ENCODE assay signal across 29 cellular contexts in the genomic region with DNA sequence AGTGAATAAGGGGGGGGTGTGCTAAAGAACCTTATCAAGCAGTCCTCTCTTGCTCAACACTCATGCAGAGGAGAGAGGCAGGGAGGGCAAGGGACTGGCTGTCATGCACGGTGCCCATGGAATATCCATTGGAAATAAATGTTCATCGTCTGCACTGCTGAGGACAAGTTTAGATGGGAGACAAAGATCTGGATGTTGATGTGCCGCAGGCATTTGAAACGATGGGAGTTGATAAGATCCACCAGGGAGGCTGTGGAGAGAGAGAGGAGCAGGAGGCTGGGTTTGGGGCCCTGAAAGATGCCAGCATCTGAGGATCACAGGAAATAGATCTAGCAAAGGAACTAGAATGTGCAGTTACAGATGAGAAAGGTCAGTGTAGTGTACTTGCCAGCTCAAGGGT.
"Had no signal": no experiment of that assay in that cellular context is flagged by ENCODE, and none has a peak within 500 bp of the region (broad histone marks: within the 10 kb centered on the region; RNA-seq: fewer than 3 reads in every experiment).

No MANE protein-coding gene starts in this region.

- ATAC-seq: left colon, left lung, natural killer cell, pancreas, right cardiac atrium, sciatic nerve had no signal

- H3K4me3 ChIP-seq: left lung, lung, pancreas, prostate gland, skin epidermis, suprapubic skin, thoracic aorta, tibial artery, uterus had no signal

- H3K27ac ChIP-seq: left lung, pancreas, prostate gland, skin epidermis, suprapubic skin, thoracic aorta, tibial artery, uterus had no signal

- H3K9me3 Mint-ChIP-seq: immature natural killer cell; mesothelial cell of epicardium; naive B cell; natural killer cell; stimulated activated naive CD8-positive, alpha-beta T cell treated with anti-CD3 and anti-CD28 coated beads, Interleukin-15, Interleukin-2, amounts not matched to agents 100 ng/mL and 50 ng/mL, for 24 hours; type B pancreatic cell had no signal

- H3K4me1 Mint-ChIP-seq: immature natural killer cell, mesothelial cell of epicardium, nephron progenitor cell had no signal

- H3K4me3 Mint-ChIP-seq: immature natural killer cell; mesothelial cell of epicardium; naive B cell; natural killer cell; nephron progenitor cell; stimulated activated naive CD8-positive, alpha-beta T cell treated with anti-CD3 and anti-CD28 coated beads, Interleukin-15, Interleukin-2, amounts not matched to agents 100 ng/mL and 50 ng/mL, for 24 hours; type B pancreatic cell had no signal

- DNase-seq: hypothalamus; immature natural killer cell; kidney; left colon; left lung; naive B cell; natural killer cell; nephron progenitor cell; nucleus accumbens; pancreas; posterior cingulate gyrus; retina; right cardiac atrium; stimulated activated CD4-positive, alpha-beta T cell treated with anti-CD3 and anti-CD28 coated beads, Interleukin-12 subunit alpha, Interleukin-12 subunit beta, amount 100 ng/mL, for 4 hours; stimulated activated CD4-positive, alpha-beta T cell treated with anti-CD3 and anti-CD28 coated beads, Interleukin-15, amount 100 ng/mL, for 24 hours; stimulated activated CD4-positive, alpha-beta T cell treated with anti-CD3 and anti-CD28 coated beads, Interleukin-2, amount 100 ng/mL, for 24 hours; stimulated activated CD4-positive, alpha-beta T cell treated with anti-CD3 and anti-CD28 coated beads, Interleukin-4, amount 100 ng/mL, for 1 hour; stimulated activated naive CD4-positive, alpha-beta T cell; tibial artery; uterus had no signal

- H3K36me3 ChIP-seq: uterus had no signal

- H3K9me3 ChIP-seq: left lung, pancreas, prostate gland, suprapubic skin, thoracic aorta, tibial artery, uterus had no signal

- H3K27me3 Mint-ChIP-seq: naive B cell; stimulated activated naive CD8-positive, alpha-beta T cell treated with anti-CD3 and anti-CD28 coated beads, Interleukin-15, Interleukin-2, amounts not matched to agents 100 ng/mL and 50 ng/mL, for 24 hours; type B pancreatic cell had no signal

- H3K4me1 ChIP-seq: left lung, pancreas, prostate gland, suprapubic skin, tibial artery, uterus had no signal

- H3K27me3 ChIP-seq: left lung, pancreas, suprapubic skin, tibial artery, uterus had no signal

- H3K27ac Mint-ChIP-seq: mesothelial cell of epicardium, natural killer cell, nephron progenitor cell, type B pancreatic cell had no signal
